13 cellular contexts compared by ENCODE assay signal in the genomic region with DNA sequence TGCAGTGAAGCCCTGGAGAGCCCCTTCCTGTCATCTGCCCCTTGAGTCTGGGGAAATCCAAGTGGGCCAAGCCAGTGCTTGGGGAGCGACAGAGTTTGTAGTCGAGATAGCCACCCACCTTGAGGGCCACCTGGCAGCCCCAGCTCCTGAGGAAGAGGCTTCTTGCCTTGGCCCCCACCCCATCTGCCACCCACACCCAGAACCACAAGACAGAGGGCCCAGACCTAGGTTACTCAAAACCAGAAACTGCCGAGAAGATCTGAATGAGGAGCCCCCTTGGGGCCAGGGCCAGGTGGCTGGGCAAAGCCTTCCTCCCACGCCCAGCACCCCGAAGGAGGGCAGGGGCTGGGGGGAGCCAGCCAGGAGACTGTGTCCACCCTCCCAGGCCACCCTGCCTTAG. TPM values are rescaled to one million over a fixed set of nuclear protein-coding genes. Genes with fewer than 3 reads are reported as not detected.
DNase-seq lines count a peak whose midpoint lies in the region; ATAC-seq and TF ChIP-seq lines count a peak whose summit lies in the region.
"Had no signal": no experiment of that assay in that cellular context is flagged by ENCODE, and none has a peak within 500 bp of the region (broad histone marks: within the 10 kb centered on the region; RNA-seq: fewer than 3 reads in every experiment).

No MANE protein-coding gene starts in this region.

- no peak for TF ChIP-seq CTCF in activated CD8-positive, alpha-beta T cell treated with anti-CD3 and anti-CD28 coated beads for 36 hours (IDR thresholded peaks at IDR 0.05)
- no peak for TF ChIP-seq CTCF in neural progenitor cell (IDR thresholded peaks at IDR 0.05)

- DNase-seq in activated T-cell treated with anti-CD3 and anti-CD28 coated beads, Interleukin-2, amount 50 U/mL, for 24 hours = no peak
- no peak for DNase-seq in activated T-cell treated with anti-CD3 and anti-CD28 coated beads, Interleukin-2, amount 50 U/mL, for 4 hours
- DNase-seq in activated CD8-positive, alpha-beta T cell treated with anti-CD3 and anti-CD28 coated beads for 36 hours = peak; percentile 88
- DNase-seq in stimulated activated effector memory CD8-positive, alpha-beta T cell treated with anti-CD3 and anti-CD28 coated beads, Interleukin-12 subunit alpha, Interleukin-12 subunit beta, amount 100 ng/mL, for 72 hours (ENCODE audit: low spot score in 2 of 2) = peak in 1 of 2 donors; percentile 71
- DNase-seq in neural progenitor cell (ENCODE audit: low spot score) (no peak), Right ventricle myocardium inferior (ENCODE audit: missing footprints) (no peak), SKM-1 treated with dmso at 0.1 percent for 144 hours (lab: John Stamatoyannopoulos, UW; ENCODE audit: unreplicated experiment) (no peak)
- DNase-seq: ACHN, HCEC 1CT, NCI-H1417 treated with DMSO at 0.1 percent for 48 hours, upper lobe of right lung had no signal

- no peaks in the 10 kb centered on the region for H3K36me3 ChIP-seq in neural progenitor cell
- H3K36me3 ChIP-seq: upper lobe of right lung had no signal

- no peak overlapping the region for H3K27ac ChIP-seq in neural progenitor cell
- H3K27ac ChIP-seq: upper lobe of right lung had no signal

- no peaks in the 10 kb centered on the region for H3K36me3 Mint-ChIP-seq in activated T-cell treated with anti-CD3 and anti-CD28 coated beads, Interleukin-2, amount 50 U/mL, for 24 hours (ENCODE audit: low read depth)
- no peaks in the 10 kb centered on the region for H3K36me3 Mint-ChIP-seq in activated T-cell treated with anti-CD3 and anti-CD28 coated beads, Interleukin-2, amount 50 U/mL, for 4 hours (ENCODE audit: insufficient read depth)
- no peaks in the 10 kb centered on the region for H3K36me3 Mint-ChIP-seq in activated CD8-positive, alpha-beta T cell treated with anti-CD3 and anti-CD28 coated beads for 36 hours (ENCODE audit: low read depth)
- H3K36me3 Mint-ChIP-seq in stimulated activated effector memory CD8-positive, alpha-beta T cell treated with anti-CD3 and anti-CD28 coated beads, Interleukin-12 subunit alpha, Interleukin-12 subunit beta, amount 100 ng/mL, for 72 hours = peaks cover 18% of the 10 kb centered on the region
- no peaks in the 10 kb centered on the region for H3K36me3 Mint-ChIP-seq in neural progenitor cell

- POLR2A ChIA-PET in activated CD8-positive, alpha-beta T cell treated with anti-CD3 and anti-CD28 coated beads for 36 hours (lab: Charles Lee) = interaction anchor here (1.3 to 1.9 kb wide), 3 partner anchors 12 to 16 kb away, joined by 3 to 6 read pairs (median 4); no protein-coding TSS in a partner anchor

- H3K9ac ChIP-seq in neural progenitor cell = no peak overlapping the region

- H3K9me3 ChIP-seq in neural progenitor cell (ENCODE audit: low read depth) = no peaks in the 10 kb centered on the region
- H3K9me3 ChIP-seq: upper lobe of right lung had no signal

- no peaks in the 10 kb centered on the region for H3K79me2 ChIP-seq in neural progenitor cell (ENCODE audit: low read depth)

- peaks cover 52% of the 10 kb centered on the region for H3K4me1 Mint-ChIP-seq in activated T-cell treated with anti-CD3 and anti-CD28 coated beads, Interleukin-2, amount 50 U/mL, for 24 hours (ENCODE audit: low read depth)
- H3K4me1 Mint-ChIP-seq in activated T-cell treated with anti-CD3 and anti-CD28 coated beads, Interleukin-2, amount 50 U/mL, for 4 hours (ENCODE audit: low read depth) = peaks cover 45% of the 10 kb centered on the region
- H3K4me1 Mint-ChIP-seq in activated CD8-positive, alpha-beta T cell treated with anti-CD3 and anti-CD28 coated beads for 36 hours (ENCODE audit: low read depth) = peaks cover 58% of the 10 kb centered on the region
- H3K4me1 Mint-ChIP-seq in stimulated activated effector memory CD8-positive, alpha-beta T cell treated with anti-CD3 and anti-CD28 coated beads, Interleukin-12 subunit alpha, Interleukin-12 subunit beta, amount 100 ng/mL, for 72 hours = peaks cover 84% of the 10 kb centered on the region
- peaks cover 36% of the 10 kb centered on the region for H3K4me1 Mint-ChIP-seq in neural progenitor cell

- H3K27me3 Mint-ChIP-seq in activated T-cell treated with anti-CD3 and anti-CD28 coated beads, Interleukin-2, amount 50 U/mL, for 24 hours = no peaks in the 10 kb centered on the region
- no peaks in the 10 kb centered on the region for H3K27me3 Mint-ChIP-seq in activated T-cell treated with anti-CD3 and anti-CD28 coated beads, Interleukin-2, amount 50 U/mL, for 4 hours (ENCODE audit: low read depth)
- H3K27me3 Mint-ChIP-seq in activated CD8-positive, alpha-beta T cell treated with anti-CD3 and anti-CD28 coated beads for 36 hours = no peaks in the 10 kb centered on the region
- H3K27me3 Mint-ChIP-seq in neural progenitor cell (ENCODE audit: insufficient read depth, low read depth) = peaks cover 11% of the 10 kb centered on the region

- H3K4me1 ChIP-seq in neural progenitor cell = peaks cover 6% of the 10 kb centered on the region

- no peaks in the 10 kb centered on the region for H3F3A ChIP-seq in neural progenitor cell (ENCODE audit: low read depth)

- H2AFZ ChIP-seq in neural progenitor cell (replicated peaks) = no peak overlapping the region

- no peak overlapping the region for H3K4me3 Mint-ChIP-seq in activated T-cell treated with anti-CD3 and anti-CD28 coated beads, Interleukin-2, amount 50 U/mL, for 24 hours
- no peak overlapping the region for H3K4me3 Mint-ChIP-seq in activated T-cell treated with anti-CD3 and anti-CD28 coated beads, Interleukin-2, amount 50 U/mL, for 4 hours
- H3K4me3 Mint-ChIP-seq in activated CD8-positive, alpha-beta T cell treated with anti-CD3 and anti-CD28 coated beads for 36 hours = peak overlapping the region; percentile 34
- peak overlapping the region; percentile 71 for H3K4me3 Mint-ChIP-seq in stimulated activated effector memory CD8-positive, alpha-beta T cell treated with anti-CD3 and anti-CD28 coated beads, Interleukin-12 subunit alpha, Interleukin-12 subunit beta, amount 100 ng/mL, for 72 hours
- H3K4me3 Mint-ChIP-seq in neural progenitor cell = no peak overlapping the region

- CTCF ChIA-PET in activated CD8-positive, alpha-beta T cell treated with anti-CD3 and anti-CD28 coated beads for 36 hours (lab: Charles Lee) = interaction anchor here (1.7 to 6.1 kb wide), 5 partner anchors 14 to 690 kb away, joined by 4 to 56 read pairs (median 13); a partner anchor contains a TSS

- intact Hi-C loops in activated CD8-positive, alpha-beta T cell treated with anti-CD3 and anti-CD28 coated beads for 36 hours (cut with micrococcal nuclease) = no loop called here
- intact Hi-C loops in Right ventricle myocardium inferior (cut with DNase I) = no loop called here

- peaks cover 3% of the 10 kb centered on the region for H4K20me1 ChIP-seq in neural progenitor cell (ENCODE audit: low read depth)

- no peak for ATAC-seq in activated T-cell treated with anti-CD3 and anti-CD28 coated beads, Interleukin-2, amount 50 U/mL, for 4 hours
- ATAC-seq in GM21529 (IDR thresholded peaks at IDR 0.05; ENCODE audit: unreplicated experiment) = peak; percentile 39
- ATAC-seq in activated CD8-positive, alpha-beta T cell treated with anti-CD3 and anti-CD28 coated beads for 36 hours = peak; percentile 31
- peak; percentile 24 for ATAC-seq in stimulated activated effector memory CD8-positive, alpha-beta T cell treated with anti-CD3 and anti-CD28 coated beads, Interleukin-12 subunit alpha, Interleukin-12 subunit beta, amount 100 ng/mL, for 72 hours
- no peak for ATAC-seq in Right ventricle myocardium inferior
- ATAC-seq: upper lobe of right lung had no signal

- H3K4me2 ChIP-seq in neural progenitor cell = no peak overlapping the region

- peak overlapping the region; percentile 55 for H3K27ac Mint-ChIP-seq in activated T-cell treated with anti-CD3 and anti-CD28 coated beads, Interleukin-2, amount 50 U/mL, for 24 hours
- H3K27ac Mint-ChIP-seq in activated CD8-positive, alpha-beta T cell treated with anti-CD3 and anti-CD28 coated beads for 36 hours = peak overlapping the region; percentile 92
- peak overlapping the region; percentile 91 for H3K27ac Mint-ChIP-seq in stimulated activated effector memory CD8-positive, alpha-beta T cell treated with anti-CD3 and anti-CD28 coated beads, Interleukin-12 subunit alpha, Interleukin-12 subunit beta, amount 100 ng/mL, for 72 hours
- H3K27ac Mint-ChIP-seq in neural progenitor cell = no peak overlapping the region

- H3K27me3 ChIP-seq in neural progenitor cell = no peaks in the 10 kb centered on the region
- H3K27me3 ChIP-seq: upper lobe of right lung had no signal

- H3K9me3 Mint-ChIP-seq in activated T-cell treated with anti-CD3 and anti-CD28 coated beads, Interleukin-2, amount 50 U/mL, for 24 hours = no peaks in the 10 kb centered on the region
- no peaks in the 10 kb centered on the region for H3K9me3 Mint-ChIP-seq in activated T-cell treated with anti-CD3 and anti-CD28 coated beads, Interleukin-2, amount 50 U/mL, for 4 hours
- no peaks in the 10 kb centered on the region for H3K9me3 Mint-ChIP-seq in activated CD8-positive, alpha-beta T cell treated with anti-CD3 and anti-CD28 coated beads for 36 hours
- H3K9me3 Mint-ChIP-seq in stimulated activated effector memory CD8-positive, alpha-beta T cell treated with anti-CD3 and anti-CD28 coated beads, Interleukin-12 subunit alpha, Interleukin-12 subunit beta, amount 100 ng/mL, for 72 hours = no peaks in the 10 kb centered on the region
- H3K9me3 Mint-ChIP-seq in neural progenitor cell = no peaks in the 10 kb centered on the region

- no peak overlapping the region for H3K4me3 ChIP-seq in neural progenitor cell
- H3K4me3 ChIP-seq: lung, upper lobe of right lung had no signal

RNA-seq across cellular contexts. Expression of a gene that starts 18.8 kb away (rescaled TPM):
- 10 to 100 TPM; 30.4 to 41.1 (median 33.0) TPM for total RNA-seq in activated T-cell treated with anti-CD3 and anti-CD28 coated beads, Interleukin-2, amount 50 U/mL, for 4 hours
- total RNA-seq in activated CD8-positive, alpha-beta T cell treated with anti-CD3 and anti-CD28 coated beads for 36 hours = 10 to 100 TPM; 26.8 to 27.3 TPM
- total RNA-seq in neural progenitor cell (ENCODE audit: low replicate concordance) = 4.0 and 18.6 TPM in 2 replicates
- total RNA-seq in Right ventricle myocardium inferior = 2.9 TPM

Comparison
In these comparisons a context has a peak if more than half of its experiments do, and no peak if none do; other contexts are left out.
1. H3K4me3 Mint-ChIP-seq: peak in activated CD8-positive, alpha-beta T cell treated with anti-CD3 and anti-CD28 coated beads for 36 hours (single experiment) and stimulated activated effector memory CD8-positive, alpha-beta T cell treated with anti-CD3 and anti-CD28 coated beads, Interleukin-12 subunit alpha, Interleukin-12 subunit beta, amount 100 ng/mL, for 72 hours (single experiment); none in activated T-cell treated with anti-CD3 and anti-CD28 coated beads, Interleukin-2, amount 50 U/mL, for 24 hours (single experiment), activated T-cell treated with anti-CD3 and anti-CD28 coated beads, Interleukin-2, amount 50 U/mL, for 4 hours (single experiment) and neural progenitor cell (single experiment).
2. ATAC-seq: peak in GM21529 (single experiment), activated CD8-positive, alpha-beta T cell treated with anti-CD3 and anti-CD28 coated beads for 36 hours (single experiment) and stimulated activated effector memory CD8-positive, alpha-beta T cell treated with anti-CD3 and anti-CD28 coated beads, Interleukin-12 subunit alpha, Interleukin-12 subunit beta, amount 100 ng/mL, for 72 hours (single experiment); none in activated T-cell treated with anti-CD3 and anti-CD28 coated beads, Interleukin-2, amount 50 U/mL, for 4 hours (0 of 2) and Right ventricle myocardium inferior (single experiment).